In genomic region chr5:74250304-74251102, GRCh38 we compare ENCODE assay signal across 17 cellular contexts.
DNase-seq lines count a peak whose midpoint lies in the region; ATAC-seq and TF ChIP-seq lines count a peak whose summit lies in the region.
"Had no signal": no experiment of that assay in that cellular context is flagged by ENCODE, and none has a peak within 500 bp of the region (broad histone marks: within the 10 kb centered on the region; RNA-seq: fewer than 3 reads in every experiment).

No MANE protein-coding gene starts in this region.

- TF ChIP-seq POLR2A in breast epithelium (IDR thresholded peaks at IDR 0.05) = no peak

- ATAC-seq in mucosa of descending colon (peak; percentile 62), GM18502 (IDR thresholded peaks at IDR 0.05; ENCODE audit: poor library complexity, unreplicated experiment) (no peak), natural killer cell (no peak)

- DNase-seq in NCI-H226 = peak; percentile 79
- DNase-seq in breast epithelium (ENCODE audit: low spot score in 2 of 2) = no peak
- DNase-seq in mucosa of descending colon = no peak
- DNase-seq in type B pancreatic cell (ENCODE audit: extremely low spot score, unreplicated experiment) = no peak
- no peak for DNase-seq in dedifferentiated amniotic fluid mesenchymal stem cell (ENCODE audit: extremely low spot score)
- DNase-seq in natural killer cell = no peak
- DNase-seq: activated CD4-positive, alpha-beta memory T cell treated with anti-CD3 and anti-CD28 coated beads, Interleukin-2, amount 10 ng/mL, durations not matched to agents 7 days and 5 days; activated effector memory CD4-positive, alpha-beta T cell treated with anti-CD3 and anti-CD28 coated beads, Interleukin-2, amount 50 U/mL, for 16 hours; CD4-positive, alpha-beta memory T cell; hippocampal formation; lower lobe of right lung; NCI-H1048; stimulated activated CD4-positive, alpha-beta T cell treated with anti-CD3 and anti-CD28 coated beads, Interleukin-4, amount 100 ng/mL, for 1 hour; stimulated activated naive CD4-positive, alpha-beta T cell had no signal

- intact Hi-C loops in breast epithelium (cut with DNase I; ENCODE audit: low total_unique reads) (no loop called here), mucosa of descending colon (cut with DNase I, micrococcal nuclease) (no loop called here), natural killer cell (cut with micrococcal nuclease) (no loop called here)

- H3K27ac ChIP-seq in breast epithelium = peak overlapping the region; percentile 57 to 80
- H3K27ac ChIP-seq: cardiac muscle cell, lower lobe of right lung had no signal

- H3K9me3 ChIP-seq in breast epithelium (no peaks in the 10 kb centered on the region), mucosa of descending colon (no peaks in the 10 kb centered on the region)
- H3K9me3 ChIP-seq: lower lobe of right lung had no signal

- H3K27me3 ChIP-seq in breast epithelium = no peaks in the 10 kb centered on the region
- H3K27me3 ChIP-seq: cardiac muscle cell had no signal

- H3K27me3 Mint-ChIP-seq in type B pancreatic cell (no peaks in the 10 kb centered on the region), natural killer cell (ENCODE audit: low read depth in 2 of 2) (peaks cover 26 to 39% of the 10 kb centered on the region in 2 donors)

- H3K36me3 Mint-ChIP-seq in type B pancreatic cell (no peaks in the 10 kb centered on the region), natural killer cell (no peaks in the 10 kb centered on the region)
- H3K36me3 Mint-ChIP-seq: CD4-positive, alpha-beta memory T cell had no signal

- H3K27ac Mint-ChIP-seq in type B pancreatic cell = peak overlapping the region; percentile 89
- H3K27ac Mint-ChIP-seq in natural killer cell = no peak overlapping the region
- H3K27ac Mint-ChIP-seq: activated CD4-positive, alpha-beta memory T cell treated with anti-CD3 and anti-CD28 coated beads, Interleukin-2, amount 10 ng/mL, durations not matched to agents 7 days and 5 days; CD4-positive, alpha-beta memory T cell; T-helper 2 cell treated with Interferon-gamma antibody and Interleukin-4, amounts not matched to agents 5 μg/mL and 100 μg/mL, for 36 hours had no signal

- H3K4me3 Mint-ChIP-seq in type B pancreatic cell = peak overlapping the region; percentile 30
- H3K4me3 Mint-ChIP-seq in natural killer cell = no peak overlapping the region
- H3K4me3 Mint-ChIP-seq: activated CD4-positive, alpha-beta memory T cell treated with anti-CD3 and anti-CD28 coated beads, Interleukin-2, amount 10 ng/mL, durations not matched to agents 7 days and 5 days; CD4-positive, alpha-beta memory T cell; T-helper 2 cell treated with Interferon-gamma antibody and Interleukin-4, amounts not matched to agents 5 μg/mL and 100 μg/mL, for 36 hours had no signal

- H3K4me1 ChIP-seq in breast epithelium = peaks cover 0 to 4% of the 10 kb centered on the region in 2 donors
- H3K4me1 ChIP-seq in mucosa of descending colon (ENCODE audit: low read depth) = no peaks in the 10 kb centered on the region

- no peak for TF ChIP-seq CTCF in breast epithelium (IDR thresholded peaks at IDR 0.05)
- no peak for TF ChIP-seq CTCF in mucosa of descending colon (IDR thresholded peaks at IDR 0.05)
- no peak for TF ChIP-seq CTCF in type B pancreatic cell (conservative IDR thresholded peaks at IDR 0.05)
- TF ChIP-seq CTCF in natural killer cell (IDR thresholded peaks at IDR 0.05) = no peak

- H3K36me3 ChIP-seq in breast epithelium (no peaks in the 10 kb centered on the region), mucosa of descending colon (ENCODE audit: low read depth) (no peaks in the 10 kb centered on the region)
- H3K36me3 ChIP-seq: cardiac muscle cell, lower lobe of right lung had no signal

- no peak overlapping the region for H3K4me3 ChIP-seq in breast epithelium
- no peak overlapping the region for H3K4me3 ChIP-seq in mucosa of descending colon
- H3K4me3 ChIP-seq: cardiac muscle cell, lower lobe of right lung had no signal

- peaks cover 9% of the 10 kb centered on the region for H3K9me3 Mint-ChIP-seq in type B pancreatic cell
- no peaks in the 10 kb centered on the region for H3K9me3 Mint-ChIP-seq in natural killer cell
- H3K9me3 Mint-ChIP-seq: activated CD4-positive, alpha-beta memory T cell treated with anti-CD3 and anti-CD28 coated beads, Interleukin-2, amount 10 ng/mL, durations not matched to agents 7 days and 5 days; T-helper 2 cell treated with Interferon-gamma antibody and Interleukin-4, amounts not matched to agents 5 μg/mL and 100 μg/mL, for 36 hours had no signal

- peaks cover 23% of the 10 kb centered on the region for H3K4me1 Mint-ChIP-seq in type B pancreatic cell (ENCODE audit: unreplicated experiment)
- H3K4me1 Mint-ChIP-seq in natural killer cell = no peaks in the 10 kb centered on the region
- H3K4me1 Mint-ChIP-seq: activated CD4-positive, alpha-beta memory T cell treated with anti-CD3 and anti-CD28 coated beads, Interleukin-2, amount 10 ng/mL, durations not matched to agents 7 days and 5 days; CD4-positive, alpha-beta memory T cell had no signal
